ENCODE assay signal across 1 cellular context in the genomic region with DNA sequence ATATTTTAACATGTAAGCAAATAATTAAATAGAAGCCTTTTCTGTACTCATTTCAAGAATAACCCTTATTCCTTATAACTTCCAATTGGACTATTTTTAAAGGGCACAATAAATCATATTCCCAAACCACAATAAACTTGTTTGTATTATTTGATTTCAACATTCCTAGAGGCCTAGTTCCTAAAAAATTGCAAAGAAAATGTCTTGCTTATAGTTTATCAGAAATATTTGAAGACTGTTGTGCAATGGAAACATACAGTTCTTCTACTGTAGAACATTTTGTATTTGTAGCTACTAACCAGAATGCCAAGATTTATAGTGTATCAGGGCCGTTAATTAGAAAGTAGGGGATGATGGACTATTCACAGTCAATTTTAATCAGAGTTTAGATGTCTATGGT.
TF ChIP-seq lines count a peak whose summit lies in the region.

No MANE protein-coding gene starts in this region.

TF ChIP-seq in WTC11, 78 proteins besides CTCF, POLR2A, EP300 and RAD21 (continued from another document):
- TF ChIP-seq SMAD3 (CRISPR knock-in tag; IDR thresholded peaks at IDR 0.05; ENCODE audit: borderline replicate concordance) (no peak), ETV6 (CRISPR knock-in tag; IDR thresholded peaks at IDR 0.05) (no peak), ZNF425 (CRISPR knock-in tag; conservative IDR thresholded peaks at IDR 0.05) (no peak), E2F4 (CRISPR knock-in tag; IDR thresholded peaks at IDR 0.05; ENCODE audit: borderline replicate concordance, low read depth) (no peak), TEAD4 (CRISPR knock-in tag; IDR thresholded peaks at IDR 0.05) (no peak)
- TF ChIP-seq, protein P1, sequence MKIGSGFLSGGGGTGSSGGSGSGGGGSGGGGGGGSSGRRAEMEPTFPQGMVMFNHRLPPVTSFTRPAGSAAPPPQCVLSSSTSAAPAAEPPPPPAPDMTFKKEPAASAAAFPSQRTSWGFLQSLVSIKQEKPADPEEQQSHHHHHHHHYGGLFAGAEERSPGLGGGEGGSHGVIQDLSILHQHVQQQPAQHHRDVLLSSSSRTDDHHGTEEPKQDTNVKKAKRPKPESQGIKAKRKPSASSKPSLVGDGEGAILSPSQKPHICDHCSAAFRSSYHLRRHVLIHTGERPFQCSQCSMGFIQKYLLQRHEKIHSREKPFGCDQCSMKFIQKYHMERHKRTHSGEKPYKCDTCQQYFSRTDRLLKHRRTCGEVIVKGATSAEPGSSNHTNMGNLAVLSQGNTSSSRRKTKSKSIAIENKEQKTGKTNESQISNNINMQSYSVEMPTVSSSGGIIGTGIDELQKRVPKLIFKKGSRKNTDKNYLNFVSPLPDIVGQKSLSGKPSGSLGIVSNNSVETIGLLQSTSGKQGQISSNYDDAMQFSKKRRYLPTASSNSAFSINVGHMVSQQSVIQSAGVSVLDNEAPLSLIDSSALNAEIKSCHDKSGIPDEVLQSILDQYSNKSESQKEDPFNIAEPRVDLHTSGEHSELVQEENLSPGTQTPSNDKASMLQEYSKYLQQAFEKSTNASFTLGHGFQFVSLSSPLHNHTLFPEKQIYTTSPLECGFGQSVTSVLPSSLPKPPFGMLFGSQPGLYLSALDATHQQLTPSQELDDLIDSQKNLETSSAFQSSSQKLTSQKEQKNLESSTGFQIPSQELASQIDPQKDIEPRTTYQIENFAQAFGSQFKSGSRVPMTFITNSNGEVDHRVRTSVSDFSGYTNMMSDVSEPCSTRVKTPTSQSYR (CRISPR knock-in tag; IDR thresholded peaks at IDR 0.05), result no peak
